ENCODE assay signal across 1 cellular context in genomic region chr13:30308548-30308947, GRCh38.
TF ChIP-seq lines count a peak whose summit lies in the region.

No MANE protein-coding gene starts in this region.

TF ChIP-seq in GM23338, 12 proteins besides CTCF, POLR2A, EP300 and RAD21 (continued from another document):
- TF ChIP-seq ZNF462 (CRISPR knock-in tag; IDR thresholded peaks at IDR 0.05) (no peak), EZH2phosphoT487 (IDR thresholded peaks at IDR 0.05; ENCODE audit: unreplicated experiment) (no peak)
